Comparison of ENCODE assay signal across 1 cellular context in the genomic region with DNA sequence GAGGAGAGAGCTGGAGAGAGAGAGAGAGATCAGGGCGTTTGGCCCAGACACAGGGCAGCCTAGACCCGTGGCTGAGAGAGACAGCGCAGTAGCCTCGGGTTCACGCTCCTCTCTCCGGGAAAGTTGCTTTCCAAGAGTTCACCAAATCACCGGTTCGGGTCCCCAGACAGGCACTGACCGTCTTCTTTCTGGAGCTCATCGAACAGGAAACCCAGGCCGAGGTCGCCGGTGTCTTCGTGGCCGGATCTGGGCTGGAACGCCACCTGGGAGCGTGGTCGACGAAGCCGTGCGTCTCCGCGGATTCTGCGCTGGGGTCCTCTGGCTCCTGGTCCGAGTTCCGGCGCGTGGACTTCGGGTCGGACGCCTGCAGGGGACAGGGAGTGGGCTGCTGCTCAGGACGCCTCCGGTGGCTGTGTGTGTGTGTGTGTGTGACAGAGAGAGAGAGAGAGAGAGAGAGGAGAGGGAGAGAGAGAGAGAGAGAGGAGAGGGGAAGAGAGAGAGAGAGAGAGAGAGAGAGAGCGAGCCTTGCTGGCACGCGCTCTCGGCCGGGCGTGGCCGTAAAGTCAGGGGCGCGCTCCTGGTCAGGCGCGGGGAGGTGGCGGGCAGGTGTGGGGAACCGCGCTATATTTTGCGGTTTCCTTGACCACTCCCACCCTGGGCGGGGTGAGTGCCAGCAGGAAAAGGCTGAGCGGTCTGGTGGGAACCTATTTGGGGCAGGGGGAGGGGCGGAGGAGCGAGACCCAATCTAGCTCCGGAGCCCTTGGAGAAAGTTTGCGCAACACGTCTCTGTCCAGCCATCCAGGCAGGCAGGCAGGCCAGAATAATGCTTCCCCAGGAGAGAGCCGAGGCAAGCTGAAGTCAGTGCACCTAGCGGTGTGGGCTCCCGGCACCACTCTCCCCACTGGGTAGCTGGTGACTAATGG.
TF ChIP-seq lines count a peak whose summit lies in the region.

No MANE protein-coding gene starts in this region.

TF ChIP-seq in GM23338, 12 proteins besides CTCF, POLR2A, EP300 and RAD21 (continued from another document):
- TF ChIP-seq, protein P1, sequence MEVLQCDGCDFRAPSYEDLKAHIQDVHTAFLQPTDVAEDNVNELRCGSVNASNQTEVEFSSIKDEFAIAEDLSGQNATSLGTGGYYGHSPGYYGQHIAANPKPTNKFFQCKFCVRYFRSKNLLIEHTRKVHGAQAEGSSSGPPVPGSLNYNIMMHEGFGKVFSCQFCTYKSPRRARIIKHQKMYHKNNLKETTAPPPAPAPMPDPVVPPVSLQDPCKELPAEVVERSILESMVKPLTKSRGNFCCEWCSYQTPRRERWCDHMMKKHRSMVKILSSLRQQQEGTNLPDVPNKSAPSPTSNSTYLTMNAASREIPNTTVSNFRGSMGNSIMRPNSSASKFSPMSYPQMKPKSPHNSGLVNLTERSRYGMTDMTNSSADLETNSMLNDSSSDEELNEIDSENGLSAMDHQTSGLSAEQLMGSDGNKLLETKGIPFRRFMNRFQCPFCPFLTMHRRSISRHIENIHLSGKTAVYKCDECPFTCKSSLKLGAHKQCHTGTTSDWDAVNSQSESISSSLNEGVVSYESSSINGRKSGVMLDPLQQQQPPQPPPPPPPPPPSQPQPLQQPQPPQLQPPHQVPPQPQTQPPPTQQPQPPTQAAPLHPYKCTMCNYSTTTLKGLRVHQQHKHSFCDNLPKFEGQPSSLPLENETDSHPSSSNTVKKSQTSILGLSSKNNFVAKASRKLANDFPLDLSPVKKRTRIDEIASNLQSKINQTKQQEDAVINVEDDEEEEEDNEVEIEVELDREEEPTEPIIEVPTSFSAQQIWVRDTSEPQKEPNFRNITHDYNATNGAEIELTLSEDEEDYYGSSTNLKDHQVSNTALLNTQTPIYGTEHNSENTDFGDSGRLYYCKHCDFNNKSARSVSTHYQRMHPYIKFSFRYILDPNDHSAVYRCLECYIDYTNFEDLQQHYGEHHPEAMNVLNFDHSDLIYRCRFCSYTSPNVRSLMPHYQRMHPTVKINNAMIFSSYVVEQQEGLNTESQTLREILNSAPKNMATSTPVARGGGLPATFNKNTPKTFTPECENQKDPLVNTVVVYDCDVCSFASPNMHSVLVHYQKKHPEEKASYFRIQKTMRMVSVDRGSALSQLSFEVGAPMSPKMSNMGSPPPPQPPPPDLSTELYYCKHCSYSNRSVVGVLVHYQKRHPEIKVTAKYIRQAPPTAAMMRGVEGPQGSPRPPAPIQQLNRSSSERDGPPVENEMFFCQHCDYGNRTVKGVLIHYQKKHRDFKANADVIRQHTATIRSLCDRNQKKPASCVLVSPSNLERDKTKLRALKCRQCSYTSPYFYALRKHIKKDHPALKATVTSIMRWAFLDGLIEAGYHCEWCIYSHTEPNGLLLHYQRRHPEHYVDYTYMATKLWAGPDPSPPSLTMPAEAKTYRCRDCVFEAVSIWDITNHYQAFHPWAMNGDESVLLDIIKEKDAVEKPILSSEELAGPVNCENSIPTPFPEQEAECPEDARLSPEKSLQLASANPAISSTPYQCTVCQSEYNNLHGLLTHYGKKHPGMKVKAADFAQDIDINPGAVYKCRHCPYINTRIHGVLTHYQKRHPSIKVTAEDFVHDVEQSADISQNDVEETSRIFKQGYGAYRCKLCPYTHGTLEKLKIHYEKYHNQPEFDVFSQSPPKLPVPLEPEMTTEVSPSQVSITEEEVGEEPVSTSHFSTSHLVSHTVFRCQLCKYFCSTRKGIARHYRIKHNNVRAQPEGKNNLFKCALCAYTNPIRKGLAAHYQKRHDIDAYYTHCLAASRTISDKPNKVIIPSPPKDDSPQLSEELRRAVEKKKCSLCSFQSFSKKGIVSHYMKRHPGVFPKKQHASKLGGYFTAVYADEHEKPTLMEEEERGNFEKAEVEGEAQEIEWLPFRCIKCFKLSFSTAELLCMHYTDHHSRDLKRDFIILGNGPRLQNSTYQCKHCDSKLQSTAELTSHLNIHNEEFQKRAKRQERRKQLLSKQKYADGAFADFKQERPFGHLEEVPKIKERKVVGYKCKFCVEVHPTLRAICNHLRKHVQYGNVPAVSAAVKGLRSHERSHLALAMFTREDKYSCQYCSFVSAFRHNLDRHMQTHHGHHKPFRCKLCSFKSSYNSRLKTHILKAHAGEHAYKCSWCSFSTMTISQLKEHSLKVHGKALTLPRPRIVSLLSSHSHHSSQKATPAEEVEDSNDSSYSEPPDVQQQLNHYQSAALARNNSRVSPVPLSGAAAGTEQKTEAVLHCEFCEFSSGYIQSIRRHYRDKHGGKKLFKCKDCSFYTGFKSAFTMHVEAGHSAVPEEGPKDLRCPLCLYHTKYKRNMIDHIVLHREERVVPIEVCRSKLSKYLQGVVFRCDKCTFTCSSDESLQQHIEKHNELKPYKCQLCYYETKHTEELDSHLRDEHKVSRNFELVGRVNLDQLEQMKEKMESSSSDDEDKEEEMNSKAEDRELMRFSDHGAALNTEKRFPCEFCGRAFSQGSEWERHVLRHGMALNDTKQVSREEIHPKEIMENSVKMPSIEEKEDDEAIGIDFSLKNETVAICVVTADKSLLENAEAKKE (CRISPR knock-in tag; IDR thresholded peaks at IDR 0.05), result no peak
- TF ChIP-seq EZH2 (IDR thresholded peaks at IDR 0.05; ENCODE audit: low read depth, unreplicated experiment) (peak; percentile 38), EZH2phosphoT487 (IDR thresholded peaks at IDR 0.05; ENCODE audit: unreplicated experiment) (no peak)
